Comparison of ENCODE assay signal across 1 cellular context in the genomic region with DNA sequence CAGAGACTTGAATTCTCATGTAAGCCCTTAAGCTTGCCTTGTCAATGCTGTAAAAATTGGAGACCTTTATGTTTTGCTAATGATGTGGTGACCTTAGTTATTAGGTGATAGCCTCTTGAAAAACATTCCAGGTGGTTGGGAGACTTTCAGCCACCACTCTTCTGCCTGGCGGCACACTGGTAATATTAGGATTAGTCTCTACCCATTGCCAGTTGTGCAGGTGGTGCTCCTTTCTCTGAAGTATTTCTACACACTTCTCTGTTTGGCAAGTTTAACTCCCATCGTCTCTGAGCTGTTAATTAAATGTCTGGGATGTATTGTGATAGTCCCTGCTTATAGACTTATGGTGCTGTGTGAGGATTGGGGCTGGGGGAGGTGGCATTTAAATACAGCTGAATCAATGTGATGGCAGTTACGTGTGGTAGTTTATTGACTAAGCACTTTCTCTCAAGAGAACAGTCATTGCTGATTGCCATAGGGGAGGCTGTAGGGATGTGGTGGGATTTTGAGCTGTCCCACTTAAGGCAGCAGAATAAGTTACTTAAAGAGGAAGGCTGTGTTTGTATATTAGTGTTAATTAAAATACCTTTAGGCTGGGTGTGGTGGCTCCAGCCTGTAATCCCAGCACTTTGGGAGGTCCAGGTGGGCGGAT.
TF ChIP-seq lines count a peak whose summit lies in the region.

No MANE protein-coding gene starts in this region.

TF ChIP-seq in GM23338, 12 proteins besides CTCF, POLR2A, EP300 and RAD21 (continued from another document):
- TF ChIP-seq, protein P1, sequence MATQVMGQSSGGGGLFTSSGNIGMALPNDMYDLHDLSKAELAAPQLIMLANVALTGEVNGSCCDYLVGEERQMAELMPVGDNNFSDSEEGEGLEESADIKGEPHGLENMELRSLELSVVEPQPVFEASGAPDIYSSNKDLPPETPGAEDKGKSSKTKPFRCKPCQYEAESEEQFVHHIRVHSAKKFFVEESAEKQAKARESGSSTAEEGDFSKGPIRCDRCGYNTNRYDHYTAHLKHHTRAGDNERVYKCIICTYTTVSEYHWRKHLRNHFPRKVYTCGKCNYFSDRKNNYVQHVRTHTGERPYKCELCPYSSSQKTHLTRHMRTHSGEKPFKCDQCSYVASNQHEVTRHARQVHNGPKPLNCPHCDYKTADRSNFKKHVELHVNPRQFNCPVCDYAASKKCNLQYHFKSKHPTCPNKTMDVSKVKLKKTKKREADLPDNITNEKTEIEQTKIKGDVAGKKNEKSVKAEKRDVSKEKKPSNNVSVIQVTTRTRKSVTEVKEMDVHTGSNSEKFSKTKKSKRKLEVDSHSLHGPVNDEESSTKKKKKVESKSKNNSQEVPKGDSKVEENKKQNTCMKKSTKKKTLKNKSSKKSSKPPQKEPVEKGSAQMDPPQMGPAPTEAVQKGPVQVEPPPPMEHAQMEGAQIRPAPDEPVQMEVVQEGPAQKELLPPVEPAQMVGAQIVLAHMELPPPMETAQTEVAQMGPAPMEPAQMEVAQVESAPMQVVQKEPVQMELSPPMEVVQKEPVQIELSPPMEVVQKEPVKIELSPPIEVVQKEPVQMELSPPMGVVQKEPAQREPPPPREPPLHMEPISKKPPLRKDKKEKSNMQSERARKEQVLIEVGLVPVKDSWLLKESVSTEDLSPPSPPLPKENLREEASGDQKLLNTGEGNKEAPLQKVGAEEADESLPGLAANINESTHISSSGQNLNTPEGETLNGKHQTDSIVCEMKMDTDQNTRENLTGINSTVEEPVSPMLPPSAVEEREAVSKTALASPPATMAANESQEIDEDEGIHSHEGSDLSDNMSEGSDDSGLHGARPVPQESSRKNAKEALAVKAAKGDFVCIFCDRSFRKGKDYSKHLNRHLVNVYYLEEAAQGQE (IDR thresholded peaks at IDR 0.05; ENCODE audit: unreplicated experiment), result no peak
- TF ChIP-seq, protein P2, sequence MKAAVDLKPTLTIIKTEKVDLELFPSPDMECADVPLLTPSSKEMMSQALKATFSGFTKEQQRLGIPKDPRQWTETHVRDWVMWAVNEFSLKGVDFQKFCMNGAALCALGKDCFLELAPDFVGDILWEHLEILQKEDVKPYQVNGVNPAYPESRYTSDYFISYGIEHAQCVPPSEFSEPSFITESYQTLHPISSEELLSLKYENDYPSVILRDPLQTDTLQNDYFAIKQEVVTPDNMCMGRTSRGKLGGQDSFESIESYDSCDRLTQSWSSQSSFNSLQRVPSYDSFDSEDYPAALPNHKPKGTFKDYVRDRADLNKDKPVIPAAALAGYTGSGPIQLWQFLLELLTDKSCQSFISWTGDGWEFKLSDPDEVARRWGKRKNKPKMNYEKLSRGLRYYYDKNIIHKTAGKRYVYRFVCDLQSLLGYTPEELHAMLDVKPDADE (IDR thresholded peaks at IDR 0.05), result no peak
- TF ChIP-seq POLR2AphosphoS5 (IDR thresholded peaks at IDR 0.05; ENCODE audit: low read depth) (no peak), EZH2 (IDR thresholded peaks at IDR 0.05; ENCODE audit: low read depth, unreplicated experiment) (no peak), NANOG (IDR thresholded peaks at IDR 0.05; ENCODE audit: borderline replicate concordance) (no peak), STAT1 (IDR thresholded peaks at IDR 0.05; ENCODE audit: unreplicated experiment) (no peak)
- TF ChIP-seq, protein P3, sequence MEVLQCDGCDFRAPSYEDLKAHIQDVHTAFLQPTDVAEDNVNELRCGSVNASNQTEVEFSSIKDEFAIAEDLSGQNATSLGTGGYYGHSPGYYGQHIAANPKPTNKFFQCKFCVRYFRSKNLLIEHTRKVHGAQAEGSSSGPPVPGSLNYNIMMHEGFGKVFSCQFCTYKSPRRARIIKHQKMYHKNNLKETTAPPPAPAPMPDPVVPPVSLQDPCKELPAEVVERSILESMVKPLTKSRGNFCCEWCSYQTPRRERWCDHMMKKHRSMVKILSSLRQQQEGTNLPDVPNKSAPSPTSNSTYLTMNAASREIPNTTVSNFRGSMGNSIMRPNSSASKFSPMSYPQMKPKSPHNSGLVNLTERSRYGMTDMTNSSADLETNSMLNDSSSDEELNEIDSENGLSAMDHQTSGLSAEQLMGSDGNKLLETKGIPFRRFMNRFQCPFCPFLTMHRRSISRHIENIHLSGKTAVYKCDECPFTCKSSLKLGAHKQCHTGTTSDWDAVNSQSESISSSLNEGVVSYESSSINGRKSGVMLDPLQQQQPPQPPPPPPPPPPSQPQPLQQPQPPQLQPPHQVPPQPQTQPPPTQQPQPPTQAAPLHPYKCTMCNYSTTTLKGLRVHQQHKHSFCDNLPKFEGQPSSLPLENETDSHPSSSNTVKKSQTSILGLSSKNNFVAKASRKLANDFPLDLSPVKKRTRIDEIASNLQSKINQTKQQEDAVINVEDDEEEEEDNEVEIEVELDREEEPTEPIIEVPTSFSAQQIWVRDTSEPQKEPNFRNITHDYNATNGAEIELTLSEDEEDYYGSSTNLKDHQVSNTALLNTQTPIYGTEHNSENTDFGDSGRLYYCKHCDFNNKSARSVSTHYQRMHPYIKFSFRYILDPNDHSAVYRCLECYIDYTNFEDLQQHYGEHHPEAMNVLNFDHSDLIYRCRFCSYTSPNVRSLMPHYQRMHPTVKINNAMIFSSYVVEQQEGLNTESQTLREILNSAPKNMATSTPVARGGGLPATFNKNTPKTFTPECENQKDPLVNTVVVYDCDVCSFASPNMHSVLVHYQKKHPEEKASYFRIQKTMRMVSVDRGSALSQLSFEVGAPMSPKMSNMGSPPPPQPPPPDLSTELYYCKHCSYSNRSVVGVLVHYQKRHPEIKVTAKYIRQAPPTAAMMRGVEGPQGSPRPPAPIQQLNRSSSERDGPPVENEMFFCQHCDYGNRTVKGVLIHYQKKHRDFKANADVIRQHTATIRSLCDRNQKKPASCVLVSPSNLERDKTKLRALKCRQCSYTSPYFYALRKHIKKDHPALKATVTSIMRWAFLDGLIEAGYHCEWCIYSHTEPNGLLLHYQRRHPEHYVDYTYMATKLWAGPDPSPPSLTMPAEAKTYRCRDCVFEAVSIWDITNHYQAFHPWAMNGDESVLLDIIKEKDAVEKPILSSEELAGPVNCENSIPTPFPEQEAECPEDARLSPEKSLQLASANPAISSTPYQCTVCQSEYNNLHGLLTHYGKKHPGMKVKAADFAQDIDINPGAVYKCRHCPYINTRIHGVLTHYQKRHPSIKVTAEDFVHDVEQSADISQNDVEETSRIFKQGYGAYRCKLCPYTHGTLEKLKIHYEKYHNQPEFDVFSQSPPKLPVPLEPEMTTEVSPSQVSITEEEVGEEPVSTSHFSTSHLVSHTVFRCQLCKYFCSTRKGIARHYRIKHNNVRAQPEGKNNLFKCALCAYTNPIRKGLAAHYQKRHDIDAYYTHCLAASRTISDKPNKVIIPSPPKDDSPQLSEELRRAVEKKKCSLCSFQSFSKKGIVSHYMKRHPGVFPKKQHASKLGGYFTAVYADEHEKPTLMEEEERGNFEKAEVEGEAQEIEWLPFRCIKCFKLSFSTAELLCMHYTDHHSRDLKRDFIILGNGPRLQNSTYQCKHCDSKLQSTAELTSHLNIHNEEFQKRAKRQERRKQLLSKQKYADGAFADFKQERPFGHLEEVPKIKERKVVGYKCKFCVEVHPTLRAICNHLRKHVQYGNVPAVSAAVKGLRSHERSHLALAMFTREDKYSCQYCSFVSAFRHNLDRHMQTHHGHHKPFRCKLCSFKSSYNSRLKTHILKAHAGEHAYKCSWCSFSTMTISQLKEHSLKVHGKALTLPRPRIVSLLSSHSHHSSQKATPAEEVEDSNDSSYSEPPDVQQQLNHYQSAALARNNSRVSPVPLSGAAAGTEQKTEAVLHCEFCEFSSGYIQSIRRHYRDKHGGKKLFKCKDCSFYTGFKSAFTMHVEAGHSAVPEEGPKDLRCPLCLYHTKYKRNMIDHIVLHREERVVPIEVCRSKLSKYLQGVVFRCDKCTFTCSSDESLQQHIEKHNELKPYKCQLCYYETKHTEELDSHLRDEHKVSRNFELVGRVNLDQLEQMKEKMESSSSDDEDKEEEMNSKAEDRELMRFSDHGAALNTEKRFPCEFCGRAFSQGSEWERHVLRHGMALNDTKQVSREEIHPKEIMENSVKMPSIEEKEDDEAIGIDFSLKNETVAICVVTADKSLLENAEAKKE (CRISPR knock-in tag; IDR thresholded peaks at IDR 0.05), result no peak
